ENCODE assay signal across 23 cellular contexts in genomic region chr7:11609071-11609470, GRCh38.
DNase-seq lines count a peak whose midpoint lies in the region; ATAC-seq and TF ChIP-seq lines count a peak whose summit lies in the region.
"Had no signal": no experiment of that assay in that cellular context is flagged by ENCODE, and none has a peak within 500 bp of the region (broad histone marks: within the 10 kb centered on the region; RNA-seq: fewer than 3 reads in every experiment).

No MANE protein-coding gene starts in this region.

- ATAC-seq in activated T-cell treated with anti-CD3 and anti-CD28 coated beads, Interleukin-2, amount 50 U/mL, for 4 hours = no peak
- ATAC-seq in GM18873 (IDR thresholded peaks at IDR 0.05; ENCODE audit: low FRiP score, unreplicated experiment) = no peak
- ATAC-seq: A549; CD8-positive, alpha-beta T cell; GM12878; HCT116; HepG2 had no signal

- H3K9ac ChIP-seq in SK-N-MC (ENCODE audit: insufficient read length) (no peak overlapping the region), parathyroid adenoma (no peak overlapping the region)
- H3K9ac ChIP-seq: BLaER1 treated with 17β-estradiol and CSF1 and Interleukin-3, amounts not matched to agents 10 nM and 100 nM; GM23248 had no signal

- BruUV-seq in A673 (replicated peaks; lab: Mats Ljungman, UMichigan) = no TSS peak

- H3K4me1 ChIP-seq in A673 (ENCODE audit: insufficient read depth, low read length, poor library complexity, severe bottlenecking) (peaks cover 14% of the 10 kb centered on the region), parathyroid adenoma (peaks cover 17% of the 10 kb centered on the region), Peyer's patch (no peaks in the 10 kb centered on the region)

- peak overlapping the region; percentile 71 for H3K27ac Mint-ChIP-seq in glutamatergic neuron (ENCODE audit: unreplicated experiment)
- H3K27ac Mint-ChIP-seq: B cell; CD8-positive, alpha-beta T cell; IgD-negative memory B cell had no signal

- H2AFZ ChIP-seq in parathyroid adenoma = peak overlapping the region; percentile 17
- H2AFZ ChIP-seq: GM23248 had no signal

- no peaks in the 10 kb centered on the region for H3K36me3 ChIP-seq in A673 (ENCODE audit: insufficient read depth, low read length, poor library complexity, severe bottlenecking)
- H3K36me3 ChIP-seq in SK-N-MC (ENCODE audit: insufficient read depth, low read length) = no peaks in the 10 kb centered on the region
- H3K36me3 ChIP-seq in parathyroid adenoma (ENCODE audit: control insufficient read depth, insufficient read depth, low read length) = no peaks in the 10 kb centered on the region
- H3K36me3 ChIP-seq in Peyer's patch = no peaks in the 10 kb centered on the region
- H3K36me3 ChIP-seq: BLaER1 treated with 17β-estradiol and CSF1 and Interleukin-3, amounts not matched to agents 10 nM and 100 nM had no signal

- TF ChIP-seq POLR2A in Peyer's patch (IDR thresholded peaks at IDR 0.05) = no peak

- H3K27me3 ChIP-seq in A673 (replicated peaks; ENCODE audit: insufficient read depth, low read depth, low read length, poor library complexity) (no peaks in the 10 kb centered on the region), parathyroid adenoma (ENCODE audit: control insufficient read depth, insufficient read depth, low read length) (no peaks in the 10 kb centered on the region), Peyer's patch (no peaks in the 10 kb centered on the region)
- H3K27me3 ChIP-seq: BLaER1 treated with 17β-estradiol and CSF1 and Interleukin-3, amounts not matched to agents 10 nM and 100 nM had no signal

- TF ChIP-seq CTCF in A673 (conservative IDR thresholded peaks at IDR 0.05; ENCODE audit: low read depth, low read length) (no peak), glutamatergic neuron (IDR thresholded peaks at IDR 0.05; ENCODE audit: partially characterized antibody, unreplicated experiment) (no peak), parathyroid adenoma (IDR thresholded peaks at IDR 0.05) (no peak), Peyer's patch (IDR thresholded peaks at IDR 0.05) (no peak)

- peaks cover 5% of the 10 kb centered on the region for H3K27me3 Mint-ChIP-seq in glutamatergic neuron (ENCODE audit: unreplicated experiment)
- H3K27me3 Mint-ChIP-seq in activated T-cell treated with anti-CD3 and anti-CD28 coated beads, Interleukin-2, amount 50 U/mL, for 4 hours (ENCODE audit: low read depth) = no peaks in the 10 kb centered on the region
- H3K27me3 Mint-ChIP-seq: B cell, IgD-negative memory B cell had no signal

- no peak overlapping the region for H3K4me3 Mint-ChIP-seq in glutamatergic neuron (ENCODE audit: unreplicated experiment)
- H3K4me3 Mint-ChIP-seq in activated T-cell treated with anti-CD3 and anti-CD28 coated beads, Interleukin-2, amount 50 U/mL, for 4 hours = no peak overlapping the region
- H3K4me3 Mint-ChIP-seq: B cell; CD8-positive, alpha-beta T cell; IgD-negative memory B cell had no signal

- no peaks in the 10 kb centered on the region for H3K36me3 Mint-ChIP-seq in glutamatergic neuron (ENCODE audit: unreplicated experiment)
- no peaks in the 10 kb centered on the region for H3K36me3 Mint-ChIP-seq in activated T-cell treated with anti-CD3 and anti-CD28 coated beads, Interleukin-2, amount 50 U/mL, for 4 hours (ENCODE audit: insufficient read depth)
- H3K36me3 Mint-ChIP-seq: CD8-positive, alpha-beta T cell; IgD-negative memory B cell had no signal

- H3K4me2 ChIP-seq in parathyroid adenoma (ENCODE audit: low read length) = no peak overlapping the region
- H3K4me2 ChIP-seq: A549; BLaER1 treated with 17β-estradiol and CSF1 and Interleukin-3, amounts not matched to agents 10 nM and 100 nM had no signal

- peaks cover 6% of the 10 kb centered on the region for H3K9me3 Mint-ChIP-seq in glutamatergic neuron (ENCODE audit: unreplicated experiment)
- H3K9me3 Mint-ChIP-seq in activated T-cell treated with anti-CD3 and anti-CD28 coated beads, Interleukin-2, amount 50 U/mL, for 4 hours = no peaks in the 10 kb centered on the region
- H3K9me3 Mint-ChIP-seq: IgD-negative memory B cell had no signal

- POLR2A ChIA-PET in A673 (lab: Charles Lee; ENCODE audit: low non-redundant PET) = no interaction called here

- DNase-seq in A673 (ENCODE audit: low spot score) (peak; percentile 93), SK-N-MC (ENCODE audit: low read depth, low spot score) (no peak), glutamatergic neuron (no peak), AG20443 (ENCODE audit: low spot score) (no peak), Peyer's patch (no peak)
- DNase-seq in activated T-cell treated with anti-CD3 and anti-CD28 coated beads, Interleukin-2, amount 50 U/mL, for 4 hours = no peak
- DNase-seq: Calu3; CD8-positive, alpha-beta T cell; DMS 273 treated with DMSO at 0.1 percent for 48 hours; DMS53; DND-41; EL; GM23248 had no signal

- intact Hi-C loops in A673 (cut with micrococcal nuclease; ENCODE audit: unreplicated experiment) = no loop called here

- CTCF ChIA-PET in A673 (lab: Charles Lee) = interaction anchor here (0.6 kb wide), 1 partner anchor 105 kb away, joined by 6 read pairs; no protein-coding TSS in a partner anchor

- H3K4me3 ChIP-seq in A673 (ENCODE audit: low read depth, low read length, poor library complexity, severe bottlenecking) (no peak overlapping the region), SK-N-MC (peak overlapping the region; percentile 18; the same call in 1 of the 2 replicates), parathyroid adenoma (ENCODE audit: low read depth, low read length) (no peak overlapping the region), Peyer's patch (no peak overlapping the region)
- H3K4me3 ChIP-seq: A549; BLaER1 treated with 17β-estradiol and CSF1 and Interleukin-3, amounts not matched to agents 10 nM and 100 nM; GM12878; GM23248 had no signal

- H3K27ac ChIP-seq in A673 (ENCODE audit: low read depth, low read length, poor library complexity, severe bottlenecking) = peak overlapping the region; percentile 49
- H3K27ac ChIP-seq in SK-N-MC = no peak overlapping the region
- H3K27ac ChIP-seq in parathyroid adenoma = no peak overlapping the region
- H3K27ac ChIP-seq in Peyer's patch = no peak overlapping the region
- H3K27ac ChIP-seq: 22Rv1; A549; BLaER1 treated with 17β-estradiol and CSF1 and Interleukin-3, amounts not matched to agents 10 nM and 100 nM; GM23248 had no signal

- H3K9me3 ChIP-seq in A673 (ENCODE audit: low read depth, low read length, poor library complexity, severe bottlenecking) (no peaks in the 10 kb centered on the region), SK-N-MC (ENCODE audit: low read depth, low read length) (no peaks in the 10 kb centered on the region), parathyroid adenoma (ENCODE audit: control insufficient read depth, low read length) (no peaks in the 10 kb centered on the region), Peyer's patch (no peaks in the 10 kb centered on the region)
- H3K9me3 ChIP-seq: A549; BLaER1 treated with 17β-estradiol and CSF1 and Interleukin-3, amounts not matched to agents 10 nM and 100 nM had no signal

- H3K4me1 Mint-ChIP-seq in glutamatergic neuron (ENCODE audit: low read depth, unreplicated experiment) = peaks cover 36% of the 10 kb centered on the region
- no peaks in the 10 kb centered on the region for H3K4me1 Mint-ChIP-seq in activated T-cell treated with anti-CD3 and anti-CD28 coated beads, Interleukin-2, amount 50 U/mL, for 4 hours (ENCODE audit: low read depth)
- H3K4me1 Mint-ChIP-seq: B cell, IgD-negative memory B cell had no signal

- no peaks in the 10 kb centered on the region for H3K79me2 ChIP-seq in parathyroid adenoma
